18 cellular contexts compared by ENCODE assay signal in the genomic region with DNA sequence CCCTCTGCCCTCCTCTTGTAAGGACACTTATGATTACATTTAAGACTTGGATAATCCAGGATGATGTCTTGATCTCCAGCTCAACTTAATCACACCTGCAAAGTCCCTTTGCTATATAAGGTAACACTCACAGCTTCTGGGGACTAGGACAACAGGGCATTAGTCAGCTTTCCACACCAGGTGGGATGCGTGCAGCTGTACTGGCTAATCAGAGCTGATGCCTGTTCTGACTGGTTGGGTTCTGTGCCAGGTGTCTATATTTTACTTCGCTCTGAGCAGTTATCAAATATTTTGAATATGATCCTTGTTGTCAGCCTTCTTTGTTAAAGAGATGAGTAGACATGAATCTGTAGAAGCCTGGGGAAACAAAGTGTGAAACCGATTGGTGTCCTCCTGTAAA.
A peak's percentile ranks its signal among the peaks of the same experiment; 100 is the strongest.
DNase-seq lines count a peak whose midpoint lies in the region; ATAC-seq, FAIRE-seq and TF ChIP-seq lines count a peak whose summit lies in the region.
"Had no signal": no experiment of that assay in that cellular context is flagged by ENCODE, and none has a peak within 500 bp of the region (broad histone marks: within the 10 kb centered on the region; RNA-seq: fewer than 3 reads in every experiment).

No MANE protein-coding gene starts in this region.

- no peaks in the 10 kb centered on the region for H3K79me2 ChIP-seq in SK-N-SH (ENCODE audit: insufficient read depth)

- no peaks in the 10 kb centered on the region for H3K36me3 Mint-ChIP-seq in activated naive CD8-positive, alpha-beta T cell treated with anti-CD3 and anti-CD28 coated beads for 36 hours
- H3K36me3 Mint-ChIP-seq: CD8-positive, alpha-beta T cell had no signal

- no peaks in the 10 kb centered on the region for H3K36me3 ChIP-seq in bronchial epithelial cell (ENCODE audit: control insufficient read depth, insufficient read depth, low read length)
- no peaks in the 10 kb centered on the region for H3K36me3 ChIP-seq in SK-N-SH (replicated peaks in 1 of 2; ENCODE audit: control insufficient read depth in 1 of 2, insufficient read depth in 2 of 2, low read length in 1 of 2)
- H3K36me3 ChIP-seq: MG63 had no signal

- no peak overlapping the region for H3K4me3 Mint-ChIP-seq in activated naive CD8-positive, alpha-beta T cell treated with anti-CD3 and anti-CD28 coated beads for 36 hours
- H3K4me3 Mint-ChIP-seq: CD8-positive, alpha-beta T cell had no signal

- no peak for ATAC-seq in HG03039 (IDR thresholded peaks at IDR 0.05; ENCODE audit: unreplicated experiment)
- ATAC-seq: CD8-positive, alpha-beta T cell; PC-3 had no signal

- POLR2A ChIA-PET in SK-N-SH (lab: Yijun Ruan, JAX), result no interaction called here

- no peak for TF ChIP-seq EP300 in SK-N-SH (IDR thresholded peaks at IDR 0.05; ENCODE audit: borderline replicate concordance in 1 of 2, low read depth in 1 of 2, low read length in 1 of 2)

- 67% methylated on average over 3 of the region's 3 CpGs for WGBS in SK-N-SH (ENCODE audit: low lambda C conversion rate)

- no peaks in the 10 kb centered on the region for H4K20me1 ChIP-seq in SK-N-SH (ENCODE audit: insufficient read depth)

- peak; percentile 88 for DNase-seq in NCI-H2107 treated with DMSO at 0.1 percent for 48 hours (lab: John Stamatoyannopoulos, UW; ENCODE audit: unreplicated experiment)
- no peak for DNase-seq in NCI-H2107 (lab: John Stamatoyannopoulos, UW)
- DNase-seq in NCI-H146 treated with DMSO at 0.1 percent for 48 hours (lab: John Stamatoyannopoulos, UW; ENCODE audit: unreplicated experiment), result peak; percentile 88
- peak; percentile 85 for DNase-seq in NCI-H82 (lab: John Stamatoyannopoulos, UW)
- peak; percentile 54 for DNase-seq in bronchial epithelial cell (ENCODE audit: low read depth)
- no peak for DNase-seq in activated naive CD8-positive, alpha-beta T cell treated with anti-CD3 and anti-CD28 coated beads for 36 hours
- DNase-seq in SK-N-SH, result no peak
- DNase-seq: 8988T; AML-193; C1 segment of cervical spinal cord; Calu3; CD8-positive, alpha-beta T cell; Kasumi-1; MG63; NCI-H187 treated with DMSO at 0.1 percent for 48 hours; NCI-H774; PC-3 had no signal

- no peak overlapping the region for H3K27ac ChIP-seq in SK-N-SH (ENCODE audit: low read depth in 2 of 2, low read length in 1 of 2)

- no peak overlapping the region for H3K4me2 ChIP-seq in SK-N-SH

- no peak overlapping the region for H3K9ac ChIP-seq in SK-N-SH

- no peaks in the 10 kb centered on the region for H3K9me2 ChIP-seq in SK-N-SH

- CTCF ChIA-PET in SK-N-SH (lab: Yijun Ruan, JAX), result no interaction called here

- no peak for TF ChIP-seq CTCF in bronchial epithelial cell (IDR thresholded peaks at IDR 0.05; ENCODE audit: insufficient read depth, low read length, severe bottlenecking)
- no peak for TF ChIP-seq CTCF in SK-N-SH (IDR thresholded peaks at IDR 0.05)

- peaks cover 10 to 13% of the 10 kb centered on the region in 2 experiments; a peak in 3 of 4 replicates for H3K4me1 ChIP-seq in SK-N-SH (ENCODE audit: control insufficient read depth in 1 of 2, insufficient read depth in 2 of 2, low read depth in 1 of 2, low read length in 1 of 2)

- TF ChIP-seq RAD21 in SK-N-SH (IDR thresholded peaks at IDR 0.05; ENCODE audit: low read length), result no peak

- H3K4me3 ChIP-seq in bronchial epithelial cell (ENCODE audit: low read depth, low read length), result no peak overlapping the region
- H3K4me3 ChIP-seq in SK-N-SH (ENCODE audit: low read depth in 2 of 2, low read length in 1 of 2), result no peak overlapping the region
- H3K4me3 ChIP-seq: MG63 had no signal

- H3K4me1 Mint-ChIP-seq in activated naive CD8-positive, alpha-beta T cell treated with anti-CD3 and anti-CD28 coated beads for 36 hours, result peaks cover 10% of the 10 kb centered on the region

- H2AFZ ChIP-seq in SK-N-SH (ENCODE audit: low read depth), result no peak overlapping the region

- H3F3A ChIP-seq in SK-N-SH (replicated peaks; ENCODE audit: insufficient read depth), result no peaks in the 10 kb centered on the region

- no peak overlapping the region for H3K27ac Mint-ChIP-seq in activated naive CD8-positive, alpha-beta T cell treated with anti-CD3 and anti-CD28 coated beads for 36 hours
- H3K27ac Mint-ChIP-seq: CD8-positive, alpha-beta T cell had no signal

- no peaks in the 10 kb centered on the region for H3K9me3 ChIP-seq in SK-N-SH
- H3K9me3 ChIP-seq: MG63 had no signal

- H3K27me3 ChIP-seq in bronchial epithelial cell (ENCODE audit: control insufficient read depth, insufficient read depth, low read length) (no peaks in the 10 kb centered on the region), SK-N-SH (ENCODE audit: insufficient read depth) (no peaks in the 10 kb centered on the region)
- H3K27me3 ChIP-seq: MG63 had no signal

- no peak for FAIRE-seq in bronchial epithelial cell (lab: Jason Lieb, UNC)

- no peaks in the 10 kb centered on the region for H3K9me3 Mint-ChIP-seq in activated naive CD8-positive, alpha-beta T cell treated with anti-CD3 and anti-CD28 coated beads for 36 hours
- H3K9me3 Mint-ChIP-seq: CD8-positive, alpha-beta T cell had no signal

- H3K27me3 Mint-ChIP-seq in activated naive CD8-positive, alpha-beta T cell treated with anti-CD3 and anti-CD28 coated beads for 36 hours, result no peaks in the 10 kb centered on the region

TF ChIP-seq in SK-N-SH, 30 proteins besides CTCF, POLR2A, EP300 and RAD21:
- TF ChIP-seq TEAD4 (IDR thresholded peaks at IDR 0.05; ENCODE audit: borderline replicate concordance, insufficient read depth), result no peak
- TF ChIP-seq RCOR1 (IDR thresholded peaks at IDR 0.05; ENCODE audit: low read length), result no peak
- no peak for TF ChIP-seq NRF1 (IDR thresholded peaks at IDR 0.05; ENCODE audit: low read depth, low read length)
- TF ChIP-seq GABPA (IDR thresholded peaks at IDR 0.05; ENCODE audit: low read depth), result no peak
- no peak for TF ChIP-seq SMC3 (IDR thresholded peaks at IDR 0.05; ENCODE audit: low read depth, low read length)
- no peak for TF ChIP-seq MXI1 (IDR thresholded peaks at IDR 0.05; ENCODE audit: low read depth, low read length)
- TF ChIP-seq, protein P1, sequence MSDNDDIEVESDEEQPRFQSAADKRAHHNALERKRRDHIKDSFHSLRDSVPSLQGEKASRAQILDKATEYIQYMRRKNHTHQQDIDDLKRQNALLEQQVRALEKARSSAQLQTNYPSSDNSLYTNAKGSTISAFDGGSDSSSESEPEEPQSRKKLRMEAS (IDR thresholded peaks at IDR 0.05; ENCODE audit: low read depth), result no peak
- TF ChIP-seq FOXM1 (IDR thresholded peaks at IDR 0.05; ENCODE audit: low read depth), result no peak
- no peak for TF ChIP-seq FOXJ3 (CRISPR knock-in tag; IDR thresholded peaks at IDR 0.05)
- TF ChIP-seq, protein P2, sequence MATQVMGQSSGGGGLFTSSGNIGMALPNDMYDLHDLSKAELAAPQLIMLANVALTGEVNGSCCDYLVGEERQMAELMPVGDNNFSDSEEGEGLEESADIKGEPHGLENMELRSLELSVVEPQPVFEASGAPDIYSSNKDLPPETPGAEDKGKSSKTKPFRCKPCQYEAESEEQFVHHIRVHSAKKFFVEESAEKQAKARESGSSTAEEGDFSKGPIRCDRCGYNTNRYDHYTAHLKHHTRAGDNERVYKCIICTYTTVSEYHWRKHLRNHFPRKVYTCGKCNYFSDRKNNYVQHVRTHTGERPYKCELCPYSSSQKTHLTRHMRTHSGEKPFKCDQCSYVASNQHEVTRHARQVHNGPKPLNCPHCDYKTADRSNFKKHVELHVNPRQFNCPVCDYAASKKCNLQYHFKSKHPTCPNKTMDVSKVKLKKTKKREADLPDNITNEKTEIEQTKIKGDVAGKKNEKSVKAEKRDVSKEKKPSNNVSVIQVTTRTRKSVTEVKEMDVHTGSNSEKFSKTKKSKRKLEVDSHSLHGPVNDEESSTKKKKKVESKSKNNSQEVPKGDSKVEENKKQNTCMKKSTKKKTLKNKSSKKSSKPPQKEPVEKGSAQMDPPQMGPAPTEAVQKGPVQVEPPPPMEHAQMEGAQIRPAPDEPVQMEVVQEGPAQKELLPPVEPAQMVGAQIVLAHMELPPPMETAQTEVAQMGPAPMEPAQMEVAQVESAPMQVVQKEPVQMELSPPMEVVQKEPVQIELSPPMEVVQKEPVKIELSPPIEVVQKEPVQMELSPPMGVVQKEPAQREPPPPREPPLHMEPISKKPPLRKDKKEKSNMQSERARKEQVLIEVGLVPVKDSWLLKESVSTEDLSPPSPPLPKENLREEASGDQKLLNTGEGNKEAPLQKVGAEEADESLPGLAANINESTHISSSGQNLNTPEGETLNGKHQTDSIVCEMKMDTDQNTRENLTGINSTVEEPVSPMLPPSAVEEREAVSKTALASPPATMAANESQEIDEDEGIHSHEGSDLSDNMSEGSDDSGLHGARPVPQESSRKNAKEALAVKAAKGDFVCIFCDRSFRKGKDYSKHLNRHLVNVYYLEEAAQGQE (IDR thresholded peaks at IDR 0.05; ENCODE audit: low read depth, low read length), result no peak
- TF ChIP-seq GATA2 (CRISPR knock-in tag; IDR thresholded peaks at IDR 0.05), result no peak
- no peak for TF ChIP-seq JUND (IDR thresholded peaks at IDR 0.05)
- no peak for TF ChIP-seq RFX5 (IDR thresholded peaks at IDR 0.05; ENCODE audit: low read length)
- TF ChIP-seq YY1 (IDR thresholded peaks at IDR 0.05; ENCODE audit: low read depth), result no peak
TF ChIP-seq in SK-N-SH: peak in this region for 0.

Comparison
In these comparisons a context has a peak if more than half of its experiments do, and no peak if none do; other contexts are left out.
1. DNase-seq: peak in NCI-H2107 treated with DMSO at 0.1 percent for 48 hours (single experiment), NCI-H146 treated with DMSO at 0.1 percent for 48 hours (single experiment), NCI-H82 (single experiment) and bronchial epithelial cell (single experiment); none in NCI-H2107 (single experiment), activated naive CD8-positive, alpha-beta T cell treated with anti-CD3 and anti-CD28 coated beads for 36 hours (single experiment) and SK-N-SH (single experiment).